8 cellular contexts compared by ENCODE assay signal in the genomic region with DNA sequence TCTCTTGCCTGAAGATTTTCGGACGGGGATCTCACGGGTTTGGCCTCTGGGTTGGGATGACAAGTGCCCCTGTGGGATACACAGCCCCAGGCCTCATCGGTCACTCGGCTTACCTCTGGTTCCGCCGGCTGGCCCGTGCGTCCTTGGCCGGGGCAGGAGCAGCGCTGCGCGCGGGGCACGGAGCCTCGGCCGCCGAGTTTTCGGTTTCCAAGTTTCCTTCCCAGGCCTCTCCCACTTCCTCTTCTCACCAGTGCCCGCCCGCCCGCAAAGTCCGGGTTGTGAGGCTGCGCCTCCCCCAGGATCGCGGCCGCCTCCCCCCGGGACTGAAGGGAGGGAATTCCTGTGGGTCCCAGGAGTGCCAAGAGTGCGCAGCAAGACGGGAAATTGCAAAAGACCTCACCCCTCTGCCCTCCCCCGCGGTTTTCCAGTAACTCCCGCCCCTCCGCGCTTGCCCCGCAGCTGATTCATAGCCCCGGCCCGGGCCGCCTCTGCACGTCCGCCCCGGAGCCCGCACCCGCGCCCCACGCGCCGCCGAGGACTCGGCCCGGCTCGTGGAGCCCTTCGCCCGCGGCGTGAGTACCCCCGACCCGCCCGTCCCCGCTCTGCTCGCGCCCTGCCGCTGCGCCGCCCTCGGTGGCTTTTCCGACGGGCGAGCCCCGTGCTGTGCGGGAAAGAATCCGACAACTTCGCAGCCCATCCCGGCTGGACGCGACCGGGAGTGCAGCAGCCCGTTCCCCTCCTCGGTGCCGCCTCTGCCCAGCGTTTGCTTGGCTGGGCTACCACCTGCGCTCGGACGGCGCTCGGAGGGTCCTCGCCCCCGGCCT. TPM values are rescaled to one million over a fixed set of nuclear protein-coding genes. Genes with fewer than 3 reads are reported as not detected.
A peak's percentile ranks its signal among the peaks of the same experiment; 100 is the strongest.
DNase-seq lines count a peak whose midpoint lies in the region; ATAC-seq, FAIRE-seq and TF ChIP-seq lines count a peak whose summit lies in the region.

Gene OSMR, plus strand, starts transcription at position 458 of the 824 bp plus-strand sequence. CDS start 23,033 bp downstream, outside the sequence.

- H3K27me3 ChIP-seq in skeletal muscle satellite cell (ENCODE audit: control insufficient read depth, insufficient read depth, low read length) = no peaks in the 10 kb centered on the region

- H3K9ac ChIP-seq in kidney (ENCODE audit: low read length in 2 of 2) (peak within 1 kb of the TSS; percentile 92 to 99), skeletal muscle satellite cell (ENCODE audit: low read depth, low read length) (peak within 1 kb of the TSS; percentile 100)

- H3K4me3 ChIP-seq in choroid plexus epithelial cell (ENCODE audit: low read depth, low read length) = peak within 1 kb of the TSS; percentile 92
- peak within 1 kb of the TSS; percentile 93 to 94 for H3K4me3 ChIP-seq in kidney (ENCODE audit: low read length in 2 of 2)
- H3K4me3 ChIP-seq in skeletal muscle satellite cell (ENCODE audit: low read length) = peak within 1 kb of the TSS; percentile 91

- ATAC-seq in GM21447 (IDR thresholded peaks at IDR 0.05; ENCODE audit: unreplicated experiment) = no peak
- ATAC-seq in HG03521 (IDR thresholded peaks at IDR 0.05; ENCODE audit: unreplicated experiment) = no peak

- TF ChIP-seq CTCF in choroid plexus epithelial cell (conservative IDR thresholded peaks at IDR 0.05; ENCODE audit: low read depth, low read length) = no peak
- no peak for TF ChIP-seq CTCF in kidney (IDR thresholded peaks at IDR 0.05; ENCODE audit: borderline replicate concordance, extremely low read depth, insufficient read depth)

- no peak for FAIRE-seq in kidney (lab: Jason Lieb, UNC)

- DNase-seq in GM04504 (ENCODE audit: low read depth) (peak; percentile 98), NCI-H460 (ENCODE audit: extremely low read depth, low read depth) (peak; percentile 94), choroid plexus epithelial cell (ENCODE audit: low read depth) (peak; percentile 99), kidney (peak; percentile 99), NCI-H2029 (lab: John Stamatoyannopoulos, UW) (no peak)

- peak within 1 kb of the TSS; percentile 94 to 95 for H3K27ac ChIP-seq in kidney (ENCODE audit: low read depth in 2 of 2, low read length in 2 of 2)

- H3K4me2 ChIP-seq in skeletal muscle satellite cell (ENCODE audit: low read length) = peak within 1 kb of the TSS; percentile 100

- H3K36me3 ChIP-seq in kidney (ENCODE audit: control insufficient read depth in 1 of 2, insufficient read depth in 2 of 2, low read length in 2 of 2) (no peaks in the 10 kb centered on the region), skeletal muscle satellite cell (ENCODE audit: insufficient read depth, low read length) (peaks cover 6% of the 10 kb centered on the region)

- intact Hi-C loops in kidney (cut with DNase I) = no loop called here

- H3K9me3 ChIP-seq in kidney (ENCODE audit: control insufficient read depth in 1 of 2, low read length in 2 of 2) = no peaks in the 10 kb centered on the region
- no peaks in the 10 kb centered on the region for H3K9me3 ChIP-seq in skeletal muscle satellite cell (replicated peaks; ENCODE audit: low read length)

- H3K4me1 ChIP-seq in kidney (ENCODE audit: control insufficient read depth in 1 of 2, insufficient read depth in 1 of 2, low read depth in 1 of 2, low read length in 2 of 2) (peaks cover 0 to 5% of the 10 kb centered on the region in 2 donors), skeletal muscle satellite cell (ENCODE audit: control insufficient read depth, insufficient read depth, low read length) (peaks cover 32% of the 10 kb centered on the region)

RNA-seq across cellular contexts. Expression of gene OSMR, which starts in this region (rescaled TPM):
- total RNA-seq in NCI-H460 (2014; rRNA removed; shearing (Covaris generic)) = 79.4 and 82.8 TPM in 2 replicates
- polyA plus RNA-seq in NCI-H460 (2014; cell fraction: nucleus; rRNA removed) = 63.7 and 89.9 TPM in 2 replicates
- 118 TPM for total RNA-seq in kidney
- polyA plus RNA-seq in kidney (ENCODE audit: insufficient read depth, low read depth, low replicate concordance) = 12.9 TPM
- 88.9 and 89.2 TPM in 2 replicates for total RNA-seq in skeletal muscle satellite cell (2012; rRNA removed)
